26 cellular contexts compared by ENCODE assay signal in genomic region chr9:94472766-94473165, GRCh38.
A peak's percentile ranks its signal among the peaks of the same experiment; 100 is the strongest.
DNase-seq lines count a peak whose midpoint lies in the region; ATAC-seq and TF ChIP-seq lines count a peak whose summit lies in the region.
"Had no signal": no experiment of that assay in that cellular context is flagged by ENCODE, and none has a peak within 500 bp of the region (broad histone marks: within the 10 kb centered on the region; RNA-seq: fewer than 3 reads in every experiment).

No MANE protein-coding gene starts in this region.

- H3K36me3 ChIP-seq in brain microvascular endothelial cell (replicated peaks) (no peaks in the 10 kb centered on the region), osteoblast (ENCODE audit: insufficient read depth, low read length) (no peaks in the 10 kb centered on the region)
- H3K36me3 ChIP-seq: SJCRH30 had no signal

- H3K4me1 ChIP-seq in osteoblast (ENCODE audit: insufficient read depth, low read length) = no peaks in the 10 kb centered on the region
- H3K4me1 ChIP-seq: BE2C, SJCRH30 had no signal

- H4K20me1 ChIP-seq in osteoblast (ENCODE audit: insufficient read depth, low read length) = no peaks in the 10 kb centered on the region

- no peaks in the 10 kb centered on the region for H3K79me2 ChIP-seq in osteoblast (ENCODE audit: insufficient read depth, low read length)

- in situ Hi-C loops in brain microvascular endothelial cell (cut with HindIII; ENCODE audit: low pct_ligation_motif_present, low sequenced_read_pairs) (no loop called here), G401 (cut with HindIII; ENCODE audit: low sequenced_read_pairs) (no loop called here)

- H3K27ac ChIP-seq in brain microvascular endothelial cell (no peak overlapping the region), osteoblast (ENCODE audit: low read depth, low read length) (no peak overlapping the region)
- H3K27ac ChIP-seq: PC-9, SJCRH30 had no signal

- no peak overlapping the region for H3K4me2 ChIP-seq in osteoblast (ENCODE audit: insufficient read depth, low read length)
- H3K4me2 ChIP-seq: PC-9 had no signal

- DNase-seq in AG10803 (ENCODE audit: low read depth) (peak; percentile 1), HS-27A (ENCODE audit: low read depth) (peak; percentile 11), brain microvascular endothelial cell (peak; percentile 66), non-pigmented ciliary epithelial cell (ENCODE audit: low read depth) (peak; percentile 15), osteoblast (ENCODE audit: insufficient read length, low spot score, missing footprints) (no peak), G401 (ENCODE audit: low spot score) (no peak)
- DNase-seq: BE2C; Calu3; DMS79 treated with DMSO at 0.1 percent for 48 hours; GOT3; HCEC 1CT; NCI-H1092 treated with DMSO at 0.1 percent for 48 hours; NCI-H1436; NCI-H187; NCI-H2171 treated with DMSO at 0.1 percent for 48 hours; NCI-H524; NCI-H774; NK-92 treated with Interleukin-12 subunit alpha and Interleukin-12 subunit beta, amount 100 ng/mL, for 24 hours; PC-9; SJCRH30; T-helper 17 cell had no signal

- no peak overlapping the region for H2AFZ ChIP-seq in osteoblast (ENCODE audit: low read length)
- H2AFZ ChIP-seq: PC-9 had no signal

- H3K27me3 ChIP-seq in brain microvascular endothelial cell (replicated peaks) = no peaks in the 10 kb centered on the region
- H3K27me3 ChIP-seq in osteoblast (ENCODE audit: insufficient read depth, low read length) = no peaks in the 10 kb centered on the region
- H3K27me3 ChIP-seq: BE2C, SJCRH30 had no signal

- ATAC-seq in GM18520 (IDR thresholded peaks at IDR 0.05; ENCODE audit: unreplicated experiment) = no peak
- ATAC-seq in HG03442 (IDR thresholded peaks at IDR 0.05; ENCODE audit: unreplicated experiment) = no peak
- ATAC-seq: GM12878, Right ventricle myocardium inferior, SK-N-SH treated with all-trans-retinoic acid at 6 μM for 48 hours, T-helper 17 cell had no signal

- no peaks in the 10 kb centered on the region for H3K9me3 ChIP-seq in osteoblast (ENCODE audit: low read depth, low read length)

- H3K4me3 ChIP-seq in AG10803 (ENCODE audit: low read length) = no peak overlapping the region
- no peak overlapping the region for H3K4me3 ChIP-seq in brain microvascular endothelial cell (ENCODE audit: low read depth, low read length)
- no peak overlapping the region for H3K4me3 ChIP-seq in osteoblast (ENCODE audit: insufficient read depth, low read length)
- H3K4me3 ChIP-seq: GM12878, PC-9, SJCRH30 had no signal

- TF ChIP-seq CTCF in AG10803 (conservative IDR thresholded peaks at IDR 0.05; ENCODE audit: low read length) (no peak), brain microvascular endothelial cell (IDR thresholded peaks at IDR 0.05; ENCODE audit: low read depth, low read length, missing control alignments) (no peak), osteoblast (IDR thresholded peaks at IDR 0.05; ENCODE audit: extremely low read depth, low read depth, low read length) (no peak)

Comparison
In these comparisons a context has a peak if more than half of its experiments do, and no peak if none do; other contexts are left out.
1. DNase-seq: peak in AG10803 (single experiment), HS-27A (single experiment), brain microvascular endothelial cell (single experiment) and non-pigmented ciliary epithelial cell (single experiment); none in osteoblast (single experiment) and G401 (single experiment).